ENCODE assay signal across 18 cellular contexts in the genomic region with DNA sequence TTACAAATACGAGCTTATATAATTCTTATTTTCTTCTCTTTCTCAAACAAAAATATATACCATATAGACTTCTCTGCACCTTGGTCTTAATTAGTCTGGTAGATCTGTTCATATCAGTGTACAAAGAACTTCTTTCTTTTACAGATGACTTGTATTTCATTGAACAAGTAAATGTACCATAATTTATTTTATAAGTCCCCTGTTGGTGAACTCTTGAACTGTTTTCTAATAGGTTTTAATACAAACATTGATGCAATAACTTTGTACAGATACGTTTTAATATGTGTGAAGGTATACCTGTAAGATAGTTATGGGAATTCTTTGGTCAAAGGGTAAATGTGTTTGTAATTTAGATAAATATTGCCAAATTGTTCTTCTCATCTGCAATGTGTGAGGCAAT. TPM values are rescaled to one million over a fixed set of nuclear protein-coding genes. Genes with fewer than 3 reads are reported as not detected.
A peak's percentile ranks its signal among the peaks of the same experiment; 100 is the strongest.
DNase-seq lines count a peak whose midpoint lies in the region; ATAC-seq and TF ChIP-seq lines count a peak whose summit lies in the region.
"Had no signal": no experiment of that assay in that cellular context is flagged by ENCODE, and none has a peak within 500 bp of the region (broad histone marks: within the 10 kb centered on the region; RNA-seq: fewer than 3 reads in every experiment).

No MANE protein-coding gene starts in this region.

- no peaks in the 10 kb centered on the region for H3K79me2 ChIP-seq in Loucy (ENCODE audit: insufficient read depth, low read length)

- H3K9me3 Mint-ChIP-seq in activated CD8-positive, alpha-beta T cell treated with anti-CD3 and anti-CD28 coated beads for 36 hours = peaks cover 7% of the 10 kb centered on the region
- no peaks in the 10 kb centered on the region for H3K9me3 Mint-ChIP-seq in activated CD8-positive, alpha-beta T cell treated with anti-CD3 and anti-CD28 coated beads, Interleukin-2, amount 10 ng/mL, durations not matched to agents 7 days and 5 days (ENCODE audit: insufficient read depth)
- no peaks in the 10 kb centered on the region for H3K9me3 Mint-ChIP-seq in endothelial cell (ENCODE audit: unreplicated experiment)
- peaks cover 7% of the 10 kb centered on the region for H3K9me3 Mint-ChIP-seq in type B pancreatic cell

- no peak overlapping the region for H2AFZ ChIP-seq in Loucy (ENCODE audit: low read length)
- H2AFZ ChIP-seq: GM23248 had no signal

- POLR2A ChIA-PET in activated CD8-positive, alpha-beta T cell treated with anti-CD3 and anti-CD28 coated beads for 36 hours (lab: Charles Lee) = no interaction called here
- POLR2A ChIA-PET in activated CD8-positive, alpha-beta T cell treated with anti-CD3 and anti-CD28 coated beads, Interleukin-2, amount 10 ng/mL, durations not matched to agents 7 days and 5 days (lab: Charles Lee) = no interaction called here

- no peak overlapping the region for H3K4me3 Mint-ChIP-seq in activated CD8-positive, alpha-beta T cell treated with anti-CD3 and anti-CD28 coated beads for 36 hours
- H3K4me3 Mint-ChIP-seq in activated CD8-positive, alpha-beta T cell treated with anti-CD3 and anti-CD28 coated beads, Interleukin-2, amount 10 ng/mL, durations not matched to agents 7 days and 5 days = no peak overlapping the region
- H3K4me3 Mint-ChIP-seq in endothelial cell (ENCODE audit: unreplicated experiment) (no peak overlapping the region), type B pancreatic cell (no peak overlapping the region)
- H3K4me3 Mint-ChIP-seq: CD4-positive, alpha-beta T cell had no signal

- in situ Hi-C loops in GM13977 (cut with MboI; ENCODE audit: low pct_unique_long_range_greater_than_20kb, low sequenced_read_pairs, unreplicated experiment) = no loop called here

- intact Hi-C loops in activated CD8-positive, alpha-beta T cell treated with anti-CD3 and anti-CD28 coated beads for 36 hours (cut with micrococcal nuclease) = no loop called here

- H3K27me3 Mint-ChIP-seq in activated CD8-positive, alpha-beta T cell treated with anti-CD3 and anti-CD28 coated beads for 36 hours = peaks cover 3% of the 10 kb centered on the region
- H3K27me3 Mint-ChIP-seq in activated CD8-positive, alpha-beta T cell treated with anti-CD3 and anti-CD28 coated beads, Interleukin-2, amount 10 ng/mL, durations not matched to agents 7 days and 5 days (ENCODE audit: low read depth) = peaks cover 25% of the 10 kb centered on the region
- H3K27me3 Mint-ChIP-seq in endothelial cell (ENCODE audit: unreplicated experiment) = peaks cover 2% of the 10 kb centered on the region
- no peaks in the 10 kb centered on the region for H3K27me3 Mint-ChIP-seq in type B pancreatic cell

- no peak overlapping the region for H3K4me2 ChIP-seq in Loucy (ENCODE audit: low read depth, low read length, poor library complexity, severe bottlenecking)
- H3K4me2 ChIP-seq: BLaER1 treated with 17β-estradiol and CSF1 and Interleukin-3, amounts not matched to agents 10 nM and 100 nM had no signal

- no peaks in the 10 kb centered on the region for H3K36me3 Mint-ChIP-seq in activated CD8-positive, alpha-beta T cell treated with anti-CD3 and anti-CD28 coated beads for 36 hours (ENCODE audit: low read depth)
- no peaks in the 10 kb centered on the region for H3K36me3 Mint-ChIP-seq in activated CD8-positive, alpha-beta T cell treated with anti-CD3 and anti-CD28 coated beads, Interleukin-2, amount 10 ng/mL, durations not matched to agents 7 days and 5 days (ENCODE audit: low read depth)
- no peaks in the 10 kb centered on the region for H3K36me3 Mint-ChIP-seq in endothelial cell (ENCODE audit: low read depth, unreplicated experiment)
- no peaks in the 10 kb centered on the region for H3K36me3 Mint-ChIP-seq in type B pancreatic cell

- H3K9me2 ChIP-seq in Loucy (replicated peaks; ENCODE audit: low read depth, low read length) = no peaks in the 10 kb centered on the region

- no peaks in the 10 kb centered on the region for H3K4me1 ChIP-seq in Loucy (ENCODE audit: insufficient read depth, low read length, poor library complexity, severe bottlenecking)
- H3K4me1 ChIP-seq: BLaER1 treated with 17β-estradiol and CSF1 and Interleukin-3, amounts not matched to agents 10 nM and 100 nM had no signal

- no peak overlapping the region for H3K9ac ChIP-seq in Loucy (ENCODE audit: low read depth, low read length, poor library complexity, severe bottlenecking)
- H3K9ac ChIP-seq: BLaER1 treated with 17β-estradiol and CSF1 and Interleukin-3, amounts not matched to agents 10 nM and 100 nM; GM23248 had no signal

- H3F3A ChIP-seq in Loucy (ENCODE audit: low read depth) = no peaks in the 10 kb centered on the region

- H3K9me3 ChIP-seq in Loucy (ENCODE audit: insufficient read depth, low read depth, low read length) = no peaks in the 10 kb centered on the region

- H3K4me1 Mint-ChIP-seq in activated CD8-positive, alpha-beta T cell treated with anti-CD3 and anti-CD28 coated beads for 36 hours (ENCODE audit: low read depth) = no peaks in the 10 kb centered on the region
- no peaks in the 10 kb centered on the region for H3K4me1 Mint-ChIP-seq in activated CD8-positive, alpha-beta T cell treated with anti-CD3 and anti-CD28 coated beads, Interleukin-2, amount 10 ng/mL, durations not matched to agents 7 days and 5 days (ENCODE audit: low read depth)
- H3K4me1 Mint-ChIP-seq in endothelial cell (ENCODE audit: unreplicated experiment) = peaks cover 8% of the 10 kb centered on the region
- H3K4me1 Mint-ChIP-seq in type B pancreatic cell (ENCODE audit: unreplicated experiment) = no peaks in the 10 kb centered on the region

- ATAC-seq in activated CD8-positive, alpha-beta T cell treated with anti-CD3 and anti-CD28 coated beads for 36 hours = no peak
- ATAC-seq in activated CD8-positive, alpha-beta T cell treated with anti-CD3 and anti-CD28 coated beads, Interleukin-2, amount 10 ng/mL, durations not matched to agents 7 days and 5 days = no peak
- no peak for ATAC-seq in HG02852 (IDR thresholded peaks at IDR 0.05; ENCODE audit: unreplicated experiment)
- ATAC-seq: HCT116 had no signal

- no peak overlapping the region for H3K4me3 ChIP-seq in Loucy (ENCODE audit: low read length, poor library complexity, severe bottlenecking)
- H3K4me3 ChIP-seq: BLaER1 treated with 17β-estradiol and CSF1 and Interleukin-3, amounts not matched to agents 10 nM and 100 nM; GM12878; GM23248 had no signal

- no peaks in the 10 kb centered on the region for H3K27me3 ChIP-seq in Loucy (ENCODE audit: insufficient read depth, low read length, poor library complexity, severe bottlenecking)
- H3K27me3 ChIP-seq: BLaER1 treated with 17β-estradiol and CSF1 and Interleukin-3, amounts not matched to agents 10 nM and 100 nM had no signal

- CTCF ChIA-PET in activated CD8-positive, alpha-beta T cell treated with anti-CD3 and anti-CD28 coated beads for 36 hours (lab: Charles Lee) = no interaction called here
- CTCF ChIA-PET in activated CD8-positive, alpha-beta T cell treated with anti-CD3 and anti-CD28 coated beads, Interleukin-2, amount 10 ng/mL, durations not matched to agents 7 days and 5 days (lab: Charles Lee) = interaction anchor here (0.7 to 1.8 kb wide), 2 partner anchors 11 to 377 kb away, joined by 3 read pairs; no protein-coding TSS in a partner anchor

- no peak overlapping the region for H3K27ac Mint-ChIP-seq in activated CD8-positive, alpha-beta T cell treated with anti-CD3 and anti-CD28 coated beads for 36 hours
- no peak overlapping the region for H3K27ac Mint-ChIP-seq in activated CD8-positive, alpha-beta T cell treated with anti-CD3 and anti-CD28 coated beads, Interleukin-2, amount 10 ng/mL, durations not matched to agents 7 days and 5 days
- no peak overlapping the region for H3K27ac Mint-ChIP-seq in endothelial cell (ENCODE audit: unreplicated experiment)
- H3K27ac Mint-ChIP-seq in type B pancreatic cell = no peak overlapping the region
- H3K27ac Mint-ChIP-seq: CD4-positive, alpha-beta T cell had no signal

- peak; percentile 23 for TF ChIP-seq CTCF in activated CD8-positive, alpha-beta T cell treated with anti-CD3 and anti-CD28 coated beads for 36 hours (IDR thresholded peaks at IDR 0.05)
- TF ChIP-seq CTCF in Loucy (conservative IDR thresholded peaks at IDR 0.05; ENCODE audit: low read length) (peak; percentile 29; the same call in 1 of the 2 replicates), endothelial cell (IDR thresholded peaks at IDR 0.05; ENCODE audit: unreplicated experiment) (peak; percentile 52), type B pancreatic cell (conservative IDR thresholded peaks at IDR 0.05) (peak; percentile 57), GM13977 (IDR thresholded peaks at IDR 0.05; ENCODE audit: extremely low read depth, insufficient read depth, missing control alignments) (no peak)

- no peak for DNase-seq in activated CD8-positive, alpha-beta T cell treated with anti-CD3 and anti-CD28 coated beads for 36 hours
- DNase-seq in activated CD8-positive, alpha-beta T cell treated with anti-CD3 and anti-CD28 coated beads, Interleukin-2, amount 10 ng/mL, durations not matched to agents 7 days and 5 days = no peak
- DNase-seq in endothelial cell (ENCODE audit: low spot score) (no peak), type B pancreatic cell (ENCODE audit: extremely low spot score, unreplicated experiment) (no peak), GM13977 (ENCODE audit: low spot score) (no peak), HUDEP-2 (lab: John Stamatoyannopoulos, UW; ENCODE audit: unreplicated experiment in 76 of 76) (no peak)
- DNase-seq: 8988T; ACHN; Calu3; CD4-positive, alpha-beta T cell; DMS 273 treated with DMSO at 0.1 percent for 48 hours; GM23248 had no signal

- no peaks in the 10 kb centered on the region for H4K20me1 ChIP-seq in Loucy (ENCODE audit: insufficient read depth, low read length, poor library complexity, severe bottlenecking)
- H4K20me1 ChIP-seq: BLaER1 treated with 17β-estradiol and CSF1 and Interleukin-3, amounts not matched to agents 10 nM and 100 nM had no signal

- H3K36me3 ChIP-seq in Loucy (ENCODE audit: insufficient read depth, low read length) = no peaks in the 10 kb centered on the region
- H3K36me3 ChIP-seq: BLaER1 treated with 17β-estradiol and CSF1 and Interleukin-3, amounts not matched to agents 10 nM and 100 nM had no signal

RNA-seq across cellular contexts. Expression of gene GPR88, which starts 28.4 kb away (rescaled TPM):
- total RNA-seq in activated CD8-positive, alpha-beta T cell treated with anti-CD3 and anti-CD28 coated beads for 36 hours = under 1 TPM; 0.07 to 0.09 TPM
- not detected for total RNA-seq in activated CD8-positive, alpha-beta T cell treated with anti-CD3 and anti-CD28 coated beads, Interleukin-2, amount 10 ng/mL, durations not matched to agents 7 days and 5 days
- total RNA-seq in endothelial cell (ENCODE audit: unreplicated experiment) = not detected
- 0.17 TPM in 1 of 2 replicates, not detected in the other for total RNA-seq in type B pancreatic cell (ENCODE audit: low replicate concordance)
- total RNA-seq: Calu3; CD4-positive, alpha-beta T cell; G401 had no signal
